1 cellular context compared by ENCODE assay signal in the genomic region with DNA sequence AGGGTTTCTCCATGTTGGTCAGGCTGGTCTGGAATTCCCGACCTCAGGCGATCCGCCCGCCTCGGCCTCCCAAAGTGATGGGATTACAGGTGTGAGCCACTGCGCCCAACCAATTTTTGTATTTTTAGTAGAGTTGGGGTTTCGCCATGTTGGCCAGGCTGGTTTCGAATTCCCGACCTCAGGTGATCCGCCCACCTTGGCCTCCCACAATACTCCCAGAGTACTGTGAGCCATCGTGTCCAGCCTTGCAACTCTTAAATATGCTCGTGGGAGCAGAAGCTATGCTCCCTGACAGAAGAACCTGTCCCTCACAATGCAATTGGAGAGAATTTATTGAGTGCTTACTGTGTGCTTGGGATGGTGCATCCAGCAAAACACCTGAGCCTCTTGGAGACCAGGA. TPM values are rescaled to one million over a fixed set of nuclear protein-coding genes. Genes with fewer than 3 reads are reported as not detected.
"Had no signal": no experiment of that assay in that cellular context is flagged by ENCODE, and none has a peak within 500 bp of the region (broad histone marks: within the 10 kb centered on the region; RNA-seq: fewer than 3 reads in every experiment).

No MANE protein-coding gene starts in this region.

RNA-seq across cellular contexts. Expression of gene PLAU, which starts 52.6 kb away (rescaled TPM):
- polyA plus RNA-seq: IgD-negative memory B cell had no signal
